Comparison of ENCODE assay signal across 9 cellular contexts in the genomic region with DNA sequence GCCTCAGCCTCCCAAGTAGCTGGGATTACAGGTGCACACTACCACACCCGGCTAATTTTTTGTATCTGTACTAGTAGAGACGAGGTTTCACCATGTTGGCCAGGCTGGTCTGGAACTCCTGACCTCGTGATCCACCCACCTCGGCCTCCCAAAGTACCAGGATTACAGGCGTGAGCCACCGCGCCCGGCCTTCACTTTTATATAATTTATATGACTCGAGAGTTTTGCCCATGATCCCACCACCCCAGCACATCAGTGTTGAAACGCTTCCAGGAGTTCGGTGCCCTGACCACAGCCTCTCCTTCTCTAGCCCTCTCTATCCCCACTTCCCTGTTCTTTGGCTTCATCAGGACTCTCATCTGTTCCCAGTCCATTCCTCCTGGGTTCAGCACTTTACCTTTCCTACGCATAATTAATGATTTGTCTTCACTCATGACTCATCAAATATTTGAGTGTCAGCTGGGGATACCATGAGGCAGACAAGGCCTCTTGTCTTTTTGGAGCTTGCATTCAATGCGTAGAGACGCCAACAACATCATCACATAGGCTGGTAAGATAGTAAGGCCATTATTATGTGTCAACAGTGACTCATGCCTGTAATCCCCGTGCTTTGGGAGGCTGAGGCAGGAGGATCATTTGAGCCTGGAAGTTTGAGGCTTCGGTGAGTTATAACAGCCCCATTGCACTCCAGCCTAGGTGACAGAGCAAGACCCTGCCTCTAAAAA. TPM values are rescaled to one million over a fixed set of nuclear protein-coding genes. Genes with fewer than 3 reads are reported as not detected.
A peak's percentile ranks its signal among the peaks of the same experiment; 100 is the strongest.
DNase-seq lines count a peak whose midpoint lies in the region; ATAC-seq and TF ChIP-seq lines count a peak whose summit lies in the region.
"Had no signal": no experiment of that assay in that cellular context is flagged by ENCODE, and none has a peak within 500 bp of the region (broad histone marks: within the 10 kb centered on the region; RNA-seq: fewer than 3 reads in every experiment).

No MANE protein-coding gene starts in this region.

- TF ChIP-seq CTCF in HCT116 (IDR thresholded peaks at IDR 0.05 in 2 of 3, conservative IDR thresholded peaks at IDR 0.05 in 1 of 3; ENCODE audit: borderline replicate concordance in 1 of 3, insufficient read depth in 1 of 3, low read depth in 2 of 3, low read length in 2 of 3): no peak
- TF ChIP-seq CTCF in transverse colon (IDR thresholded peaks at IDR 0.05): no peak

- peak overlapping the region; percentile 94 for H3K9ac ChIP-seq in HCT116 (ENCODE audit: low read length)

- H3K9me3 ChIP-seq in HCT116 (ENCODE audit: control insufficient read depth in 1 of 2, insufficient read depth in 1 of 2, low read depth in 1 of 2, low read length in 2 of 2) (no peaks in the 10 kb centered on the region), transverse colon (no peaks in the 10 kb centered on the region)

- no TSS peak for BruUV-seq in HCT116 (replicated peaks; lab: Mats Ljungman, UMichigan)

- H3K27ac Mint-ChIP-seq in activated T-helper 2 cell treated with anti-CD3 and anti-CD28 coated beads, Interferon-gamma antibody, Interleukin-2, Interleukin-4, amounts not matched to agents 10 μg/mL and 5 μg/mL and 100 μg/mL, durations not matched to agents 14 hours and 24 hours and 36 hours: peak overlapping the region; percentile 98
- H3K27ac Mint-ChIP-seq in immature natural killer cell: peak overlapping the region; percentile 61 to 99 (median 88)

- RAD21 ChIA-PET in HCT116 (lab: Charles Lee; ENCODE audit: low non-redundant PET in 1 of 2, low total read pairs in 2 of 2, uncharacterized antibody in 2 of 2, unreplicated experiment in 2 of 2): no interaction called here

- H3K36me3 ChIP-seq in HCT116 (ENCODE audit: control insufficient read depth in 1 of 2, insufficient read depth in 2 of 2, low read length in 2 of 2) (peaks cover 0 to 3% of the 10 kb centered on the region in 2 experiments; a peak in 1 of 4 replicates), transverse colon (peaks cover 0 to 6% (median 0%) of the 10 kb centered on the region in 4 donors)

- peaks cover 35% of the 10 kb centered on the region for H3K79me2 ChIP-seq in HCT116 (ENCODE audit: insufficient read depth, low read length)

- TF ChIP-seq POLR2A in HCT116 (IDR thresholded peaks at IDR 0.05; ENCODE audit: borderline replicate concordance, extremely low read depth, insufficient read depth, insufficient read length) (no peak), transverse colon (IDR thresholded peaks at IDR 0.05) (no peak)

- POLR2A ChIA-PET in HCT116 (lab: Charles Lee): interaction anchor here (2.6 kb wide), 1 partner anchor 21 kb away, joined by 22 read pairs; a partner anchor contains a TSS

- H3K4me1 ChIP-seq in HCT116 (ENCODE audit: control insufficient read depth in 1 of 2, insufficient read depth in 2 of 2, low read length in 2 of 2) (peaks cover 10 to 21% of the 10 kb centered on the region in 2 experiments), transverse colon (peaks cover 15 to 30% (median 22%) of the 10 kb centered on the region in 4 donors)

- H3K9me2 ChIP-seq in HCT116 (ENCODE audit: insufficient read depth): no peaks in the 10 kb centered on the region

- peaks cover 32% of the 10 kb centered on the region for H3K4me1 Mint-ChIP-seq in activated T-helper 2 cell treated with anti-CD3 and anti-CD28 coated beads, Interferon-gamma antibody, Interleukin-2, Interleukin-4, amounts not matched to agents 10 μg/mL and 5 μg/mL and 100 μg/mL, durations not matched to agents 14 hours and 24 hours and 36 hours (ENCODE audit: low read depth)
- H3K4me1 Mint-ChIP-seq in immature natural killer cell: peaks cover 31 to 43% of the 10 kb centered on the region in 2 donors

- no peaks in the 10 kb centered on the region for H3K9me3 Mint-ChIP-seq in activated T-helper 2 cell treated with anti-CD3 and anti-CD28 coated beads, Interferon-gamma antibody, Interleukin-2, Interleukin-4, amounts not matched to agents 10 μg/mL and 5 μg/mL and 100 μg/mL, durations not matched to agents 14 hours and 24 hours and 36 hours
- H3K9me3 Mint-ChIP-seq in immature natural killer cell: no peaks in the 10 kb centered on the region

- H3K27ac ChIP-seq in HCT116 (ENCODE audit: low read depth, low read length): peak overlapping the region; percentile 75
- H3K27ac ChIP-seq in transverse colon: peak overlapping the region; percentile 88 to 96 (median 94)

- peak; percentile 96 for DNase-seq in A172 (ENCODE audit: low spot score)
- peak; percentile 74 for DNase-seq in HCT116 (ENCODE audit: low read depth, low spot score)
- no peak for DNase-seq in activated T-helper 2 cell treated with anti-CD3 and anti-CD28 coated beads, Interferon-gamma antibody, Interleukin-2, Interleukin-4, amounts not matched to agents 10 μg/mL and 5 μg/mL and 100 μg/mL, durations not matched to agents 14 hours and 24 hours and 36 hours (ENCODE audit: low spot score)
- DNase-seq in immature natural killer cell: no peak
- no peak for DNase-seq in transverse colon
- DNase-seq in UCSD-AML1 (lab: John Stamatoyannopoulos, UW; ENCODE audit: unreplicated experiment): no peak

- peak overlapping the region; percentile 99 for H3K4me2 ChIP-seq in HCT116 (ENCODE audit: low read length)

- no peaks in the 10 kb centered on the region for H3K27me3 Mint-ChIP-seq in activated T-helper 2 cell treated with anti-CD3 and anti-CD28 coated beads, Interferon-gamma antibody, Interleukin-2, Interleukin-4, amounts not matched to agents 10 μg/mL and 5 μg/mL and 100 μg/mL, durations not matched to agents 14 hours and 24 hours and 36 hours (ENCODE audit: low read depth)
- H3K27me3 Mint-ChIP-seq in immature natural killer cell (ENCODE audit: low read depth in 3 of 3): peaks cover 0 to 6% (median under 1%) of the 10 kb centered on the region in 3 donors

- no peak overlapping the region for H2AFZ ChIP-seq in HCT116 (ENCODE audit: low read depth, low read length, poor library complexity, severe bottlenecking)

- TF ChIP-seq RAD21 in HCT116 (IDR thresholded peaks at IDR 0.05; ENCODE audit: low read depth): no peak

- no peak for TF ChIP-seq EP300 in transverse colon (IDR thresholded peaks at IDR 0.05; ENCODE audit: low read depth)

- peak overlapping the region; percentile 85 to 96 for H3K4me3 ChIP-seq in HCT116 (replicated peaks in 1 of 2; ENCODE audit: low read depth in 1 of 2, low read length in 2 of 2)
- peak overlapping the region in 3 of 4 donors; percentile 41 to 69 (median 69) for H3K4me3 ChIP-seq in transverse colon

- intact Hi-C loops in HCT116 (cut with micrococcal nuclease) (no loop called here), transverse colon (cut with DNase I; ENCODE audit: low total_unique reads) (no loop called here)
- intact Hi-C loops in activated T-helper 2 cell treated with anti-CD3 and anti-CD28 coated beads, Interferon-gamma antibody, Interleukin-2, Interleukin-4, amounts not matched to agents 10 μg/mL and 5 μg/mL and 100 μg/mL, durations not matched to agents 14 hours and 24 hours and 36 hours (cut with micrococcal nuclease): loop anchor here (10.0 kb wide), 1 partner anchor 291 kb away; a partner anchor contains a TSS

- WGBS in transverse colon (ENCODE audit: low coverage in 1 of 2), 2 donors: 0 to 77% methylated on average over 1 to 16 of the region's 16 CpGs

- H3K4me3 Mint-ChIP-seq in activated T-helper 2 cell treated with anti-CD3 and anti-CD28 coated beads, Interferon-gamma antibody, Interleukin-2, Interleukin-4, amounts not matched to agents 10 μg/mL and 5 μg/mL and 100 μg/mL, durations not matched to agents 14 hours and 24 hours and 36 hours (ENCODE audit: low read depth): peak overlapping the region; percentile 89
- peak overlapping the region; percentile 55 to 88 (median 74) for H3K4me3 Mint-ChIP-seq in immature natural killer cell

- H3K27me3 ChIP-seq in HCT116 (ENCODE audit: insufficient read depth, low read length) (no peaks in the 10 kb centered on the region), transverse colon (no peaks in the 10 kb centered on the region)

- H3K36me3 Mint-ChIP-seq in activated T-helper 2 cell treated with anti-CD3 and anti-CD28 coated beads, Interferon-gamma antibody, Interleukin-2, Interleukin-4, amounts not matched to agents 10 μg/mL and 5 μg/mL and 100 μg/mL, durations not matched to agents 14 hours and 24 hours and 36 hours (ENCODE audit: low read depth): peaks cover 67% of the 10 kb centered on the region
- H3K36me3 Mint-ChIP-seq in immature natural killer cell: peaks cover 0 to 13% (median 0%) of the 10 kb centered on the region in 3 donors

- ATAC-seq in HCT116 (peak; percentile 16; the same call in 1 of the 2 replicates), HG03159 (IDR thresholded peaks at IDR 0.05; ENCODE audit: unreplicated experiment) (no peak), GM18909 (IDR thresholded peaks at IDR 0.05; ENCODE audit: poor library complexity, unreplicated experiment) (no peak)

- in situ Hi-C loops in transverse colon (cut with MboI; ENCODE audit: low pct_ligation_motif_present in 1 of 4, low pct_unique_long_range_greater_than_20kb in 1 of 4, low sequenced_read_pairs in 3 of 4): loop anchor here in 1 of 4 donors (25.0 kb wide), 1 partner anchor 127 kb away; a partner anchor contains a TSS

- CTCF ChIA-PET in HCT116 (lab: Charles Lee): interaction anchor here (1.8 to 3.1 kb wide), 2 partner anchors 10 to 69 kb away, joined by 8 to 45 read pairs; no protein-coding TSS in a partner anchor

- H4K20me1 ChIP-seq in HCT116 (ENCODE audit: insufficient read depth): no peaks in the 10 kb centered on the region

RNA-seq across cellular contexts. Expression of a gene that starts 1.4 kb away (rescaled TPM):
- 184 and 210 TPM in 2 replicates for total RNA-seq in A172 (2014; rRNA removed; shearing (Covaris generic))
- total RNA-seq in HCT116 (2021; ENCODE audit: unreplicated experiment) (52.6 TPM), transverse colon (10 to 100 TPM; 29.9 to 67.3 (median 52.3) TPM)
- 47.2 and 55.5 TPM in 2 replicates for polyA plus RNA-seq in HCT116 (2012)
- total RNA-seq in activated T-helper 2 cell treated with anti-CD3 and anti-CD28 coated beads, Interferon-gamma antibody, Interleukin-2, Interleukin-4, amounts not matched to agents 10 μg/mL and 5 μg/mL and 100 μg/mL, durations not matched to agents 14 hours and 24 hours and 36 hours: 115 and 117 TPM in 2 replicates
- polyA plus RNA-seq in immature natural killer cell: 100 to 1,000 TPM in 2 of 3 donors, 10 to 100 TPM in 1; 67.3 to 122 (median 100) TPM

RNA-seq across cellular contexts. Expression of a gene that starts 20.3 kb away (rescaled TPM):
- total RNA-seq in A172 (2014; rRNA removed; shearing (Covaris generic)): 25.2 and 35.8 TPM in 2 replicates
- total RNA-seq in HCT116 (2021; ENCODE audit: unreplicated experiment) (17.5 TPM), transverse colon (10 to 100 TPM in 3 of 4 donors, 1 to 10 TPM in 1; 9.6 to 19.9 (median 18.9) TPM)
- polyA plus RNA-seq in HCT116 (2012): 10.3 and 10.4 TPM in 2 replicates
- 62.6 and 63.7 TPM in 2 replicates for total RNA-seq in activated T-helper 2 cell treated with anti-CD3 and anti-CD28 coated beads, Interferon-gamma antibody, Interleukin-2, Interleukin-4, amounts not matched to agents 10 μg/mL and 5 μg/mL and 100 μg/mL, durations not matched to agents 14 hours and 24 hours and 36 hours
- 10 to 100 TPM in 2 of 3 donors, 1 to 10 TPM in 1; 5.5 to 21.5 (median 12.1) TPM for polyA plus RNA-seq in immature natural killer cell

RNA-seq across cellular contexts. Expression of a gene that starts 27.8 kb away (rescaled TPM):
- 0.34 and 2.3 TPM in 2 replicates for total RNA-seq in A172 (2014; rRNA removed; shearing (Covaris generic))
- total RNA-seq in HCT116 (2021; ENCODE audit: unreplicated experiment) (1.4 TPM), transverse colon (1 to 10 TPM in 2 of 4 donors, not detected in 2; 1.6 to 2.1 TPM)
- 1.4 TPM in 2 replicates for polyA plus RNA-seq in HCT116 (2012)
- 1.7 and 2.2 TPM in 2 replicates for total RNA-seq in activated T-helper 2 cell treated with anti-CD3 and anti-CD28 coated beads, Interferon-gamma antibody, Interleukin-2, Interleukin-4, amounts not matched to agents 10 μg/mL and 5 μg/mL and 100 μg/mL, durations not matched to agents 14 hours and 24 hours and 36 hours
- polyA plus RNA-seq in immature natural killer cell: not detected
- total RNA-seq: kidney epithelial cell had no signal

RNA-seq across cellular contexts. Expression of a gene that starts 33.7 kb away (rescaled TPM):
- 2.0 and 3.1 TPM in 2 replicates for total RNA-seq in A172 (2014; rRNA removed; shearing (Covaris generic))
- total RNA-seq in HCT116 (2021; ENCODE audit: unreplicated experiment) (10.9 TPM), transverse colon (1 to 10 TPM in 2 of 4 donors, not detected in 2; 1.7 to 3.1 TPM)
- polyA plus RNA-seq in HCT116 (2012): 6.4 and 7.3 TPM in 2 replicates
- 5.8 and 7.1 TPM in 2 replicates for total RNA-seq in activated T-helper 2 cell treated with anti-CD3 and anti-CD28 coated beads, Interferon-gamma antibody, Interleukin-2, Interleukin-4, amounts not matched to agents 10 μg/mL and 5 μg/mL and 100 μg/mL, durations not matched to agents 14 hours and 24 hours and 36 hours
- polyA plus RNA-seq in immature natural killer cell: 1 to 10 TPM; 1.3 to 2.5 (median 2.1) TPM

Comparison
In these comparisons a context has a peak if more than half of its experiments do, and no peak if none do; other contexts are left out.
1. DNase-seq: peak in A172 (single experiment) and HCT116 (single experiment); none in activated T-helper 2 cell treated with anti-CD3 and anti-CD28 coated beads, Interferon-gamma antibody, Interleukin-2, Interleukin-4, amounts not matched to agents 10 μg/mL and 5 μg/mL and 100 μg/mL, durations not matched to agents 14 hours and 24 hours and 36 hours (single experiment), immature natural killer cell (0 of 3), transverse colon (single experiment) and UCSD-AML1 (single experiment).